16 cellular contexts compared by ENCODE assay signal in the genomic region with DNA sequence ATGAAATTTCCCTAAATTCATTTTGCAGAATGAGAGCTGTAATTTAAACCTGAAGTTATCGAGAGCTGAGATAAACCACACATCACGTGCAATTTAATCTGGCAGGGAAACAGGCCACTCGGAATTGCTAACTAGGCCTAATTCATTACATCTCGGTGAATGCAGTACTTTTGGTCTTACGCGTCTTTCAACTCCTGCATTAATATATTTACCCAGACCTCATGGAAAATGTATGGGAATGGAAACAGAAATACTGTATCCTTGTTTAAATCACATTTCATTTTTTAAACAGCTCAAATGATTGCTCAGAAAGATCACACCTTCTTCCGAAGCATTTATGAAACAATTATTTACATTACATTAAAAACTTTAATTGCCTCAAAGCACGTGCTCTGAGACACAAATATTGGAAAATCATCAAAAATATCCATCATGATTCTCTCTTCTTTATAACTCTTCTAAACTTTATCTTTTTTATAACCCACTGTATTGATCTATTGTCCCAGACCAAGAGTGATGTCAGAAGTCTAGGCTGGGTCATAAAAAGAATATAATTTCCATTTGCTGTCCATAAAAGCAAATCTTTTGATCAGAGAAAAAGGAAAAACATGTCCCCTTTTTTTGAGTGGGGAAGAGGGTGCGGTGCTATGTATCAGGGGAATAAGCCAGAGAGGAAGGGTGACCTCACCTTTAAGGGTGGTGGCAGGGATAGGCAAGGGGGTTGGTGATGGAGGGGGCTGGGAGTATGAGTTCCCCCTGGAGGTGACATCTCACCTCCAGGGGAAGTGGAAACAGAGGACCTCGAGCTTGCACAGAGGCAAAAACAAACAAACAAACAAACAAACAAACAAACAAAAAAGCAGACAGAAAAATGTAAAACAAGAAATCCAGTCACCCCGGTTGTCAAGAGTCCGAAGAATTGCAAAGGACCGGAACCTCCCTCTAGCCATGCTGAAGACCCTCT. TPM values are rescaled to one million over a fixed set of nuclear protein-coding genes. Genes with fewer than 3 reads are reported as not detected.
DNase-seq lines count a peak whose midpoint lies in the region; ATAC-seq, FAIRE-seq and TF ChIP-seq lines count a peak whose summit lies in the region.
"Had no signal": no experiment of that assay in that cellular context is flagged by ENCODE, and none has a peak within 500 bp of the region (broad histone marks: within the 10 kb centered on the region; RNA-seq: fewer than 3 reads in every experiment).

No MANE protein-coding gene starts in this region.

- no peaks in the 10 kb centered on the region for H3K27me3 ChIP-seq in bronchial epithelial cell (ENCODE audit: control insufficient read depth, insufficient read depth, low read length)
- peaks cover 74 to 88% of the 10 kb centered on the region in 2 experiments for H3K27me3 ChIP-seq in mesenchymal stem cell (ENCODE audit: control insufficient read depth in 1 of 2, insufficient read depth in 1 of 2, low read length in 2 of 2)

- H3K27me3 Mint-ChIP-seq in activated T-cell treated with anti-CD3 and anti-CD28 coated beads, Interleukin-2, amount 50 U/mL, for 4 hours (ENCODE audit: low read depth) = peaks cover 56% of the 10 kb centered on the region
- H3K27me3 Mint-ChIP-seq in neural crest cell (ENCODE audit: low read depth) = peaks cover 88% of the 10 kb centered on the region
- peaks cover 77% of the 10 kb centered on the region for H3K27me3 Mint-ChIP-seq in activated CD8-positive, alpha-beta memory T cell treated with anti-CD3 and anti-CD28 coated beads, Interleukin-2, amount 10 ng/mL, durations not matched to agents 7 days and 5 days

- H2BK120ac ChIP-seq in mesenchymal stem cell (ENCODE audit: low read depth, low read length) = no peak overlapping the region

- no peak overlapping the region for H4K91ac ChIP-seq in mesenchymal stem cell (ENCODE audit: low read length)

- no peak overlapping the region for H2BK12ac ChIP-seq in mesenchymal stem cell (ENCODE audit: low read length in 2 of 2)

- no peak for ATAC-seq in activated T-cell treated with anti-CD3 and anti-CD28 coated beads, Interleukin-2, amount 50 U/mL, for 4 hours
- no peak for ATAC-seq in activated CD8-positive, alpha-beta memory T cell treated with anti-CD3 and anti-CD28 coated beads, Interleukin-2, amount 10 ng/mL, durations not matched to agents 7 days and 5 days
- ATAC-seq: HCT116, heart right ventricle had no signal

- CTCF ChIA-PET in activated CD8-positive, alpha-beta memory T cell treated with anti-CD3 and anti-CD28 coated beads, Interleukin-2, amount 10 ng/mL, durations not matched to agents 7 days and 5 days (lab: Charles Lee) = no interaction called here

- H3K4me3 ChIP-seq in bronchial epithelial cell (ENCODE audit: low read depth, low read length) (no peak overlapping the region), mesenchymal stem cell (ENCODE audit: insufficient read depth in 1 of 2, low read depth in 1 of 2, low read length in 2 of 2) (no peak overlapping the region)
- H3K4me3 ChIP-seq: adrenal gland had no signal

- no peak overlapping the region for H2BK5ac ChIP-seq in mesenchymal stem cell (ENCODE audit: low read depth, low read length, poor library complexity, severe bottlenecking)

- H3K36me3 Mint-ChIP-seq in activated T-cell treated with anti-CD3 and anti-CD28 coated beads, Interleukin-2, amount 50 U/mL, for 4 hours (ENCODE audit: insufficient read depth) = no peaks in the 10 kb centered on the region
- no peaks in the 10 kb centered on the region for H3K36me3 Mint-ChIP-seq in neural crest cell (ENCODE audit: low read depth)
- no peaks in the 10 kb centered on the region for H3K36me3 Mint-ChIP-seq in activated CD8-positive, alpha-beta memory T cell treated with anti-CD3 and anti-CD28 coated beads, Interleukin-2, amount 10 ng/mL, durations not matched to agents 7 days and 5 days

- H3K23ac ChIP-seq in mesenchymal stem cell (ENCODE audit: low read length in 2 of 2) = no peak overlapping the region

- H3K4me1 Mint-ChIP-seq in activated T-cell treated with anti-CD3 and anti-CD28 coated beads, Interleukin-2, amount 50 U/mL, for 4 hours (ENCODE audit: low read depth) = peaks cover 26% of the 10 kb centered on the region
- peaks cover 20% of the 10 kb centered on the region for H3K4me1 Mint-ChIP-seq in neural crest cell
- peaks cover 14% of the 10 kb centered on the region for H3K4me1 Mint-ChIP-seq in activated CD8-positive, alpha-beta memory T cell treated with anti-CD3 and anti-CD28 coated beads, Interleukin-2, amount 10 ng/mL, durations not matched to agents 7 days and 5 days

- H3K4me3 Mint-ChIP-seq in activated T-cell treated with anti-CD3 and anti-CD28 coated beads, Interleukin-2, amount 50 U/mL, for 4 hours = peak overlapping the region; percentile 57
- H3K4me3 Mint-ChIP-seq in neural crest cell = peak overlapping the region; percentile 88
- no peak overlapping the region for H3K4me3 Mint-ChIP-seq in activated CD8-positive, alpha-beta memory T cell treated with anti-CD3 and anti-CD28 coated beads, Interleukin-2, amount 10 ng/mL, durations not matched to agents 7 days and 5 days

- 73% methylated on average over 11 of the region's 13 CpGs for whole genome bisulfite sequencing in mesenchymal stem cell

- no peaks in the 10 kb centered on the region for H3K9me3 Mint-ChIP-seq in activated T-cell treated with anti-CD3 and anti-CD28 coated beads, Interleukin-2, amount 50 U/mL, for 4 hours
- H3K9me3 Mint-ChIP-seq in neural crest cell = no peaks in the 10 kb centered on the region
- H3K9me3 Mint-ChIP-seq in activated CD8-positive, alpha-beta memory T cell treated with anti-CD3 and anti-CD28 coated beads, Interleukin-2, amount 10 ng/mL, durations not matched to agents 7 days and 5 days (ENCODE audit: low read depth) = no peaks in the 10 kb centered on the region

- H3K27ac Mint-ChIP-seq in neural crest cell (ENCODE audit: unreplicated experiment) = no peak overlapping the region
- H3K27ac Mint-ChIP-seq in activated CD8-positive, alpha-beta memory T cell treated with anti-CD3 and anti-CD28 coated beads, Interleukin-2, amount 10 ng/mL, durations not matched to agents 7 days and 5 days = no peak overlapping the region

- H3K79me1 ChIP-seq in mesenchymal stem cell (replicated peaks; ENCODE audit: low read length, poor library complexity, severe bottlenecking) = no peaks in the 10 kb centered on the region

- no peak for DNase-seq in activated T-cell treated with anti-CD3 and anti-CD28 coated beads, Interleukin-2, amount 50 U/mL, for 4 hours
- DNase-seq in activated T-cell treated with anti-CD3 and anti-CD28 coated beads, Interleukin-2, amount 50 U/mL, for 48 hours = no peak
- DNase-seq in NCI-H526 (lab: John Stamatoyannopoulos, UW) (peak; percentile 37 to 47), bronchial epithelial cell (ENCODE audit: low read depth) (no peak), neural crest cell (ENCODE audit: low read depth, low spot score) (no peak), NCI-H2196 treated with DMSO at 0.1 percent for 48 hours (lab: John Stamatoyannopoulos, UW; ENCODE audit: unreplicated experiment) (no peak), mesenchymal stem cell (no peak)
- no peak for DNase-seq in activated CD8-positive, alpha-beta memory T cell treated with anti-CD3 and anti-CD28 coated beads, Interleukin-2, amount 10 ng/mL, durations not matched to agents 7 days and 5 days
- DNase-seq: adrenal gland; effector CD8-positive, alpha-beta T cell; heart right ventricle; NCI-H2107 had no signal

- no peak overlapping the region for H3K27ac ChIP-seq in mesenchymal stem cell (ENCODE audit: low read length, poor library complexity, severe bottlenecking)
- H3K27ac ChIP-seq: adrenal gland, heart right ventricle, KMS-11, suprapubic skin had no signal

- no peak overlapping the region for H3K9ac ChIP-seq in mesenchymal stem cell (ENCODE audit: low read length)
- H3K9ac ChIP-seq: KMS-11 had no signal

- peaks cover 18% of the 10 kb centered on the region for H3K4me1 ChIP-seq in mesenchymal stem cell (ENCODE audit: control insufficient read depth, insufficient read depth, low read depth, low read length)
- H3K4me1 ChIP-seq: adrenal gland had no signal

- no peak overlapping the region for H3K18ac ChIP-seq in mesenchymal stem cell (ENCODE audit: low read depth in 1 of 2, low read length in 2 of 2)

- TF ChIP-seq CTCF in bronchial epithelial cell (IDR thresholded peaks at IDR 0.05; ENCODE audit: insufficient read depth, low read length, severe bottlenecking) (no peak), neural crest cell (conservative IDR thresholded peaks at IDR 0.05) (no peak)

- FAIRE-seq in bronchial epithelial cell (lab: Jason Lieb, UNC) = peak; percentile 58
- FAIRE-seq: keratinocyte had no signal

- no peak overlapping the region for H2AFZ ChIP-seq in mesenchymal stem cell (ENCODE audit: low read depth, low read length)

- no peak overlapping the region for H3K4ac ChIP-seq in mesenchymal stem cell (ENCODE audit: low read depth in 1 of 2, low read length in 2 of 2)

- no peak overlapping the region for H2BK15ac ChIP-seq in mesenchymal stem cell (ENCODE audit: low read depth, poor library complexity, severe bottlenecking)

- H3K36me3 ChIP-seq in bronchial epithelial cell (ENCODE audit: control insufficient read depth, insufficient read depth, low read length) = no peaks in the 10 kb centered on the region
- no peaks in the 10 kb centered on the region for H3K36me3 ChIP-seq in mesenchymal stem cell (ENCODE audit: control insufficient read depth in 1 of 2, insufficient read depth in 2 of 2, low read depth in 1 of 2, low read length in 2 of 2)
- H3K36me3 ChIP-seq: adrenal gland, heart right ventricle, suprapubic skin had no signal

- no peak overlapping the region for H2AK5ac ChIP-seq in mesenchymal stem cell (ENCODE audit: low read length, severe bottlenecking)

- no peak overlapping the region for H3K14ac ChIP-seq in mesenchymal stem cell (ENCODE audit: low read length in 2 of 2)

- H3K9me3 ChIP-seq in mesenchymal stem cell (ENCODE audit: control insufficient read depth, low read length) = no peaks in the 10 kb centered on the region
- H3K9me3 ChIP-seq: adrenal gland, heart right ventricle, suprapubic skin had no signal

- no peak overlapping the region for H4K8ac ChIP-seq in mesenchymal stem cell (ENCODE audit: low read length)

- H3K4me2 ChIP-seq in mesenchymal stem cell (ENCODE audit: low read length, poor library complexity, severe bottlenecking) = no peak overlapping the region
- H3K4me2 ChIP-seq: KMS-11 had no signal

RNA-seq across cellular contexts. Expression of a gene that starts 1.7 kb away (rescaled TPM):
- total RNA-seq in activated T-cell treated with anti-CD3 and anti-CD28 coated beads, Interleukin-2, amount 50 U/mL, for 4 hours = not detected
- 0.38 and 1.6 TPM in 2 replicates for total RNA-seq in bronchial epithelial cell
- 5.4 and 5.8 TPM in 2 replicates for total RNA-seq in neural crest cell
- polyA plus RNA-seq in mesenchymal stem cell (2013, experiment 1 of 2) = not detected
- polyA plus RNA-seq in mesenchymal stem cell (2013, experiment 2 of 2) = not detected
- total RNA-seq in activated CD8-positive, alpha-beta memory T cell treated with anti-CD3 and anti-CD28 coated beads, Interleukin-2, amount 10 ng/mL, durations not matched to agents 7 days and 5 days = under 1 TPM in 1 of 2 experiments, not detected in 1; 0.09 TPM
- polyA plus RNA-seq: heart right ventricle, keratinocyte had no signal

Comparison
In these comparisons a context has a peak if more than half of its experiments do, and no peak if none do; other contexts are left out.
1. DNase-seq: peak in NCI-H526 (2 of 2); none in activated T-cell treated with anti-CD3 and anti-CD28 coated beads, Interleukin-2, amount 50 U/mL, for 4 hours (single experiment), activated T-cell treated with anti-CD3 and anti-CD28 coated beads, Interleukin-2, amount 50 U/mL, for 48 hours (0 of 2), bronchial epithelial cell (single experiment), neural crest cell (single experiment), NCI-H2196 treated with DMSO at 0.1 percent for 48 hours (single experiment), mesenchymal stem cell (single experiment) and activated CD8-positive, alpha-beta memory T cell treated with anti-CD3 and anti-CD28 coated beads, Interleukin-2, amount 10 ng/mL, durations not matched to agents 7 days and 5 days (single experiment).